13 cellular contexts compared by ENCODE assay signal in genomic region chr12:1587927-1588573, GRCh38. TPM values are rescaled to one million over a fixed set of nuclear protein-coding genes. Genes with fewer than 3 reads are reported as not detected.
DNase-seq lines count a peak whose midpoint lies in the region; ATAC-seq and TF ChIP-seq lines count a peak whose summit lies in the region.
"Had no signal": no experiment of that assay in that cellular context is flagged by ENCODE, and none has a peak within 500 bp of the region (broad histone marks: within the 10 kb centered on the region; RNA-seq: fewer than 3 reads in every experiment).

No MANE protein-coding gene starts in this region.

- DNase-seq in activated T-cell treated with anti-CD3 and anti-CD28 coated beads, Interleukin-2, amount 50 U/mL, for 72 hours, result no peak
- DNase-seq in activated T-cell treated with anti-CD3 and anti-CD28 coated beads, Interleukin-2, amount 50 U/mL, for 1 hour, result no peak
- DNase-seq in activated T-helper 1 cell treated with anti-CD3 and anti-CD28 coated beads, Interleukin-12 subunit alpha, Interleukin-12 subunit beta, Interleukin-2, Interleukin-4 antibody, amounts not matched to agents 30 ng/mL and 10 ng/mL and 1 ng/mL, durations not matched to agents 14 hours and 24 hours and 36 hours (ENCODE audit: low spot score), result no peak
- DNase-seq in iPS-NIHi7 (ENCODE audit: extremely low spot score) (peak; percentile 29), BE2C (no peak), upper lobe of right lung (no peak)
- DNase-seq: activated gamma-delta T cell, NCI-H748 treated with DMSO at 0.1 percent for 48 hours, T-helper 9 cell had no signal

- H3K4me3 ChIP-seq in subcutaneous abdominal adipose tissue (ENCODE audit: low read depth in 1 of 5, low read length in 5 of 5), result no peak overlapping the region
- no peak overlapping the region for H3K4me3 ChIP-seq in BE2C (ENCODE audit: low read depth, low read length)
- no peak overlapping the region for H3K4me3 ChIP-seq in upper lobe of right lung
- H3K4me3 ChIP-seq: right atrium auricular region had no signal

- H3K27ac Mint-ChIP-seq in activated T-cell treated with anti-CD3 and anti-CD28 coated beads, Interleukin-2, amount 50 U/mL, for 72 hours, result peak overlapping the region; percentile 86
- H3K27ac Mint-ChIP-seq in activated T-helper 1 cell treated with anti-CD3 and anti-CD28 coated beads, Interleukin-12 subunit alpha, Interleukin-12 subunit beta, Interleukin-2, Interleukin-4 antibody, amounts not matched to agents 30 ng/mL and 10 ng/mL and 1 ng/mL, durations not matched to agents 14 hours and 24 hours and 36 hours, result peak overlapping the region; percentile 42

- peak overlapping the region; percentile 44 to 80 for H3K4me3 Mint-ChIP-seq in activated T-cell treated with anti-CD3 and anti-CD28 coated beads, Interleukin-2, amount 50 U/mL, for 72 hours
- no peak overlapping the region for H3K4me3 Mint-ChIP-seq in activated T-helper 1 cell treated with anti-CD3 and anti-CD28 coated beads, Interleukin-12 subunit alpha, Interleukin-12 subunit beta, Interleukin-2, Interleukin-4 antibody, amounts not matched to agents 30 ng/mL and 10 ng/mL and 1 ng/mL, durations not matched to agents 14 hours and 24 hours and 36 hours

- no peak for TF ChIP-seq CTCF in BE2C (IDR thresholded peaks at IDR 0.05; ENCODE audit: low read depth, low read length)
- no peak for TF ChIP-seq CTCF in upper lobe of right lung (IDR thresholded peaks at IDR 0.05)

- H3K27me3 Mint-ChIP-seq in activated T-cell treated with anti-CD3 and anti-CD28 coated beads, Interleukin-2, amount 50 U/mL, for 72 hours (ENCODE audit: low read depth), result no peaks in the 10 kb centered on the region
- peaks cover 2% of the 10 kb centered on the region for H3K27me3 Mint-ChIP-seq in activated T-helper 1 cell treated with anti-CD3 and anti-CD28 coated beads, Interleukin-12 subunit alpha, Interleukin-12 subunit beta, Interleukin-2, Interleukin-4 antibody, amounts not matched to agents 30 ng/mL and 10 ng/mL and 1 ng/mL, durations not matched to agents 14 hours and 24 hours and 36 hours (ENCODE audit: insufficient read depth)

- no peaks in the 10 kb centered on the region for H3K9me3 Mint-ChIP-seq in activated T-cell treated with anti-CD3 and anti-CD28 coated beads, Interleukin-2, amount 50 U/mL, for 72 hours
- H3K9me3 Mint-ChIP-seq in activated T-helper 1 cell treated with anti-CD3 and anti-CD28 coated beads, Interleukin-12 subunit alpha, Interleukin-12 subunit beta, Interleukin-2, Interleukin-4 antibody, amounts not matched to agents 30 ng/mL and 10 ng/mL and 1 ng/mL, durations not matched to agents 14 hours and 24 hours and 36 hours, result no peaks in the 10 kb centered on the region

- H3K4me1 ChIP-seq in subcutaneous abdominal adipose tissue (ENCODE audit: control insufficient read depth in 5 of 5, insufficient read depth in 5 of 5, low read length in 5 of 5), result peaks cover 9 to 60% (median 46%) of the 10 kb centered on the region in 5 donors
- no peaks in the 10 kb centered on the region; the same call in 1 of the 2 replicates for H3K4me1 ChIP-seq in BE2C
- H3K4me1 ChIP-seq in upper lobe of right lung, result peaks cover 33% of the 10 kb centered on the region

- ATAC-seq in activated T-cell treated with anti-CD3 and anti-CD28 coated beads, Interleukin-2, amount 50 U/mL, for 72 hours (replicated peaks in 1 of 2), result peak in 1 of 2 donors; percentile 27
- ATAC-seq in upper lobe of right lung (no peak), HG03457 (IDR thresholded peaks at IDR 0.05; ENCODE audit: unreplicated experiment) (no peak)

- H3K36me3 ChIP-seq in subcutaneous abdominal adipose tissue (ENCODE audit: control insufficient read depth in 5 of 5, insufficient read depth in 5 of 5, low read length in 5 of 5) (peaks cover 0 to 4% (median 0%) of the 10 kb centered on the region in 5 donors), BE2C (no peaks in the 10 kb centered on the region), upper lobe of right lung (no peaks in the 10 kb centered on the region)
- H3K36me3 ChIP-seq: right atrium auricular region had no signal

- intact Hi-C loops in activated T-helper 1 cell treated with anti-CD3 and anti-CD28 coated beads, Interleukin-12 subunit alpha, Interleukin-12 subunit beta, Interleukin-2, Interleukin-4 antibody, amounts not matched to agents 30 ng/mL and 10 ng/mL and 1 ng/mL, durations not matched to agents 14 hours and 24 hours and 36 hours (cut with micrococcal nuclease), result no loop called here
- intact Hi-C loops in upper lobe of right lung (cut with DNase I), result no loop called here

- peaks cover 64% of the 10 kb centered on the region for H3K4me1 Mint-ChIP-seq in activated T-cell treated with anti-CD3 and anti-CD28 coated beads, Interleukin-2, amount 50 U/mL, for 72 hours (ENCODE audit: low read depth)
- H3K4me1 Mint-ChIP-seq in activated T-helper 1 cell treated with anti-CD3 and anti-CD28 coated beads, Interleukin-12 subunit alpha, Interleukin-12 subunit beta, Interleukin-2, Interleukin-4 antibody, amounts not matched to agents 30 ng/mL and 10 ng/mL and 1 ng/mL, durations not matched to agents 14 hours and 24 hours and 36 hours (ENCODE audit: low read depth), result peaks cover 58% of the 10 kb centered on the region

- H3K27me3 ChIP-seq in subcutaneous abdominal adipose tissue (ENCODE audit: control insufficient read depth in 5 of 5, insufficient read depth in 4 of 5, low read length in 5 of 5) (no peaks in the 10 kb centered on the region), BE2C (no peaks in the 10 kb centered on the region), upper lobe of right lung (no peaks in the 10 kb centered on the region)
- H3K27me3 ChIP-seq: right atrium auricular region had no signal

- H3K9me3 ChIP-seq in subcutaneous abdominal adipose tissue (ENCODE audit: control insufficient read depth in 5 of 5, low read length in 5 of 5) (no peaks in the 10 kb centered on the region), BE2C (no peaks in the 10 kb centered on the region), upper lobe of right lung (no peaks in the 10 kb centered on the region)
- H3K9me3 ChIP-seq: right atrium auricular region had no signal

- peak overlapping the region; percentile 14 for H3K27ac ChIP-seq in subcutaneous abdominal adipose tissue (ENCODE audit: low read depth, low read length)
- H3K27ac ChIP-seq in upper lobe of right lung, result no peak overlapping the region
- H3K27ac ChIP-seq: right atrium auricular region had no signal

- peaks cover 2 to 6% of the 10 kb centered on the region in 2 donors for H3K36me3 Mint-ChIP-seq in activated T-cell treated with anti-CD3 and anti-CD28 coated beads, Interleukin-2, amount 50 U/mL, for 72 hours (ENCODE audit: insufficient read depth in 2 of 2)
- peaks cover 29% of the 10 kb centered on the region for H3K36me3 Mint-ChIP-seq in activated T-helper 1 cell treated with anti-CD3 and anti-CD28 coated beads, Interleukin-12 subunit alpha, Interleukin-12 subunit beta, Interleukin-2, Interleukin-4 antibody, amounts not matched to agents 30 ng/mL and 10 ng/mL and 1 ng/mL, durations not matched to agents 14 hours and 24 hours and 36 hours (ENCODE audit: low read depth)

- H3K9ac ChIP-seq in subcutaneous abdominal adipose tissue (ENCODE audit: low read length in 5 of 5), result peak overlapping the region in 3 of 5 donors; percentile 10 to 58 (median 44)

RNA-seq across cellular contexts. Expression of gene FBXL14, which starts 6.3 kb away (rescaled TPM):
- total RNA-seq in activated T-cell treated with anti-CD3 and anti-CD28 coated beads, Interleukin-2, amount 50 U/mL, for 72 hours, result 10 to 100 TPM; 18.1 to 19.9 TPM
- 19.4 and 20.4 TPM in 2 replicates for total RNA-seq in activated T-helper 1 cell treated with anti-CD3 and anti-CD28 coated beads, Interleukin-12 subunit alpha, Interleukin-12 subunit beta, Interleukin-2, Interleukin-4 antibody, amounts not matched to agents 30 ng/mL and 10 ng/mL and 1 ng/mL, durations not matched to agents 14 hours and 24 hours and 36 hours
- polyA plus RNA-seq in BE2C (2012; ENCODE audit: insufficient read depth, insufficient read length, low read depth), result 51.2 TPM
- 17.3 TPM for total RNA-seq in upper lobe of right lung

RNA-seq across cellular contexts. Expression of gene WNT5B, which starts 41.0 kb away (rescaled TPM):
- under 1 TPM; 0.22 to 0.51 TPM for total RNA-seq in activated T-cell treated with anti-CD3 and anti-CD28 coated beads, Interleukin-2, amount 50 U/mL, for 72 hours
- total RNA-seq in activated T-helper 1 cell treated with anti-CD3 and anti-CD28 coated beads, Interleukin-12 subunit alpha, Interleukin-12 subunit beta, Interleukin-2, Interleukin-4 antibody, amounts not matched to agents 30 ng/mL and 10 ng/mL and 1 ng/mL, durations not matched to agents 14 hours and 24 hours and 36 hours, result 1.1 and 2.0 TPM in 2 replicates
- 0.88 TPM for polyA plus RNA-seq in BE2C (2012; ENCODE audit: insufficient read depth, insufficient read length, low read depth)
- total RNA-seq in upper lobe of right lung, result 2.3 TPM
- total RNA-seq: endothelial cell of umbilical vein had no signal
- polyA plus RNA-seq: endothelial cell of umbilical vein had no signal
